ENCODE assay signal across 13 cellular contexts in genomic region chr10:21021843-21022594, GRCh38.
DNase-seq lines count a peak whose midpoint lies in the region; ATAC-seq and TF ChIP-seq lines count a peak whose summit lies in the region.
"Had no signal": no experiment of that assay in that cellular context is flagged by ENCODE, and none has a peak within 500 bp of the region (broad histone marks: within the 10 kb centered on the region; RNA-seq: fewer than 3 reads in every experiment).

No MANE protein-coding gene starts in this region.

- WGBS in hepatocyte (ENCODE audit: low lambda C conversion rate, missing lambda C conversion rate) = 68% methylated on average over 15 of the region's 15 CpGs

- peak; percentile 45 for TF ChIP-seq CTCF in C4-2B (conservative IDR thresholded peaks at IDR 0.05)
- peak in 2 of 3 experiments; percentile 40 to 51; a peak in 4 of 6 replicates for TF ChIP-seq CTCF in HCT116 (IDR thresholded peaks at IDR 0.05 in 2 of 3, conservative IDR thresholded peaks at IDR 0.05 in 1 of 3; ENCODE audit: borderline replicate concordance in 1 of 3, insufficient read depth in 1 of 3, low read depth in 2 of 3, low read length in 2 of 3)
- TF ChIP-seq CTCF in WERI-Rb-1 (IDR thresholded peaks at IDR 0.05; ENCODE audit: low read depth, low read length) = peak; percentile 50
- TF ChIP-seq CTCF in hepatocyte (IDR thresholded peaks at IDR 0.05; ENCODE audit: poor library complexity) = peak; percentile 11

- H3K27ac Mint-ChIP-seq in CD4-positive, alpha-beta memory T cell = no peak overlapping the region
- H3K27ac Mint-ChIP-seq: activated CD4-positive, alpha-beta T cell treated with anti-CD3 and anti-CD28 coated beads, Interleukin-2, amount 10 ng/mL, durations not matched to agents 7 days and 5 days had no signal

- POLR2A ChIA-PET in HCT116 (lab: Charles Lee) = no interaction called here
- POLR2A ChIA-PET in CD4-positive, alpha-beta memory T cell (lab: Charles Lee; ENCODE audit: partially characterized antibody) = no interaction called here

- H3K9me2 ChIP-seq in HCT116 (ENCODE audit: insufficient read depth) = no peaks in the 10 kb centered on the region
- no peaks in the 10 kb centered on the region for H3K9me2 ChIP-seq in hepatocyte (replicated peaks; ENCODE audit: insufficient read depth)

- no peaks in the 10 kb centered on the region for H3K36me3 ChIP-seq in HCT116 (ENCODE audit: control insufficient read depth in 1 of 2, insufficient read depth in 2 of 2, low read length in 2 of 2)
- no peaks in the 10 kb centered on the region for H3K36me3 ChIP-seq in WERI-Rb-1
- H3K36me3 ChIP-seq in hepatocyte (replicated peaks; ENCODE audit: insufficient read depth, low read depth) = no peaks in the 10 kb centered on the region
- no peaks in the 10 kb centered on the region for H3K36me3 ChIP-seq in CD4-positive, alpha-beta memory T cell (ENCODE audit: insufficient read depth, low read length)
- H3K36me3 ChIP-seq: BLaER1 treated with 17β-estradiol and CSF1 and Interleukin-3, amounts not matched to agents 10 nM and 100 nM; stomach had no signal

- CTCF ChIA-PET in HCT116 (lab: Charles Lee) = interaction anchor here (0.9 kb wide), 2 partner anchors 8 to 13 kb away, joined by 3 read pairs; no protein-coding TSS in a partner anchor
- CTCF ChIA-PET in CD4-positive, alpha-beta memory T cell (lab: Charles Lee; ENCODE audit: partially characterized antibody) = no interaction called here

- H3K4me2 ChIP-seq in HCT116 (ENCODE audit: low read length) (no peak overlapping the region), hepatocyte (no peak overlapping the region)

- no TSS peak for BruUV-seq in HCT116 (replicated peaks; lab: Mats Ljungman, UMichigan)

- H3K4me1 Mint-ChIP-seq in CD4-positive, alpha-beta memory T cell = no peaks in the 10 kb centered on the region
- H3K4me1 Mint-ChIP-seq: activated CD4-positive, alpha-beta T cell treated with anti-CD3 and anti-CD28 coated beads, Interleukin-2, amount 10 ng/mL, durations not matched to agents 7 days and 5 days had no signal

- ATAC-seq in HCT116 = peak; percentile 68

- no peak overlapping the region for H3K9ac ChIP-seq in HCT116 (ENCODE audit: low read length)
- H3K9ac ChIP-seq: BLaER1 treated with 17β-estradiol and CSF1 and Interleukin-3, amounts not matched to agents 10 nM and 100 nM had no signal

- H3K27me3 ChIP-seq in HCT116 (ENCODE audit: insufficient read depth, low read length) (no peaks in the 10 kb centered on the region), WERI-Rb-1 (ENCODE audit: insufficient read depth, low read depth, severe bottlenecking) (no peaks in the 10 kb centered on the region), hepatocyte (no peaks in the 10 kb centered on the region)
- no peaks in the 10 kb centered on the region for H3K27me3 ChIP-seq in CD4-positive, alpha-beta memory T cell (ENCODE audit: insufficient read depth, low read length)
- H3K27me3 ChIP-seq: BLaER1 treated with 17β-estradiol and CSF1 and Interleukin-3, amounts not matched to agents 10 nM and 100 nM; stomach had no signal

- H3K9me3 ChIP-seq in HCT116 (ENCODE audit: control insufficient read depth in 1 of 2, insufficient read depth in 1 of 2, low read depth in 1 of 2, low read length in 2 of 2) (no peaks in the 10 kb centered on the region), WERI-Rb-1 (ENCODE audit: severe bottlenecking) (no peaks in the 10 kb centered on the region), hepatocyte (ENCODE audit: low read depth) (no peaks in the 10 kb centered on the region)
- no peaks in the 10 kb centered on the region for H3K9me3 ChIP-seq in CD4-positive, alpha-beta memory T cell (ENCODE audit: control insufficient read depth in 1 of 2, low read length in 2 of 2)
- H3K9me3 ChIP-seq: BLaER1 treated with 17β-estradiol and CSF1 and Interleukin-3, amounts not matched to agents 10 nM and 100 nM; stomach had no signal

- TF ChIP-seq RAD21 in HCT116 (IDR thresholded peaks at IDR 0.05; ENCODE audit: low read depth) = no peak

- H3K9me3 Mint-ChIP-seq in CD4-positive, alpha-beta memory T cell = peaks cover 0 to 6% (median 3%) of the 10 kb centered on the region in 8 donors
- H3K9me3 Mint-ChIP-seq: activated CD4-positive, alpha-beta T cell treated with anti-CD3 and anti-CD28 coated beads, Interleukin-2, amount 10 ng/mL, durations not matched to agents 7 days and 5 days had no signal

- H3K4me3 ChIP-seq in HCT116 (replicated peaks in 1 of 2; ENCODE audit: low read depth in 1 of 2, low read length in 2 of 2) (no peak overlapping the region), WERI-Rb-1 (ENCODE audit: low read depth, low read length) (no peak overlapping the region), hepatocyte (no peak overlapping the region)
- H3K4me3 ChIP-seq in CD4-positive, alpha-beta memory T cell (ENCODE audit: low read length in 2 of 2) = no peak overlapping the region
- H3K4me3 ChIP-seq: BLaER1 treated with 17β-estradiol and CSF1 and Interleukin-3, amounts not matched to agents 10 nM and 100 nM; stomach had no signal

- intact Hi-C loops in HCT116 (cut with micrococcal nuclease) = no loop called here
- intact Hi-C loops in CD4-positive, alpha-beta memory T cell (cut with micrococcal nuclease) = no loop called here

- RAD21 ChIA-PET in HCT116 (lab: Charles Lee; ENCODE audit: low non-redundant PET in 1 of 2, low total read pairs in 2 of 2, uncharacterized antibody in 2 of 2, unreplicated experiment in 2 of 2) = no interaction called here

- DNase-seq in HCT116 (ENCODE audit: low read depth, low spot score) (no peak), WERI-Rb-1 (no peak), hepatocyte (ENCODE audit: low spot score) (peak; percentile 16), DMS 273 treated with DMSO at 0.1 percent for 48 hours (lab: John Stamatoyannopoulos, UW) (no peak), SW 1271 (lab: John Stamatoyannopoulos, UW) (no peak), NOMO-1 (lab: John Stamatoyannopoulos, UW; ENCODE audit: unreplicated experiment in 2 of 2) (no peak)
- no peak for DNase-seq in CD4-positive, alpha-beta memory T cell
- DNase-seq: activated CD4-positive, alpha-beta T cell treated with anti-CD3 and anti-CD28 coated beads, Interleukin-2, amount 10 ng/mL, durations not matched to agents 7 days and 5 days; NCI-H1417 treated with DMSO at 0.1 percent for 48 hours; stomach; T-helper 1 cell had no signal

- H4K20me1 ChIP-seq in HCT116 (ENCODE audit: insufficient read depth) (no peaks in the 10 kb centered on the region), hepatocyte (ENCODE audit: insufficient read depth, poor library complexity, severe bottlenecking) (no peaks in the 10 kb centered on the region)
- H4K20me1 ChIP-seq: BLaER1 treated with 17β-estradiol and CSF1 and Interleukin-3, amounts not matched to agents 10 nM and 100 nM had no signal

- no peaks in the 10 kb centered on the region for H3K79me2 ChIP-seq in HCT116 (ENCODE audit: insufficient read depth, low read length)
- H3K79me2 ChIP-seq in hepatocyte = no peaks in the 10 kb centered on the region

- peaks cover 0 to 1% of the 10 kb centered on the region in 2 donors for H3K27me3 Mint-ChIP-seq in CD4-positive, alpha-beta memory T cell
- H3K27me3 Mint-ChIP-seq: activated CD4-positive, alpha-beta T cell treated with anti-CD3 and anti-CD28 coated beads, Interleukin-2, amount 10 ng/mL, durations not matched to agents 7 days and 5 days had no signal

- no peaks in the 10 kb centered on the region for H3K4me1 ChIP-seq in HCT116 (ENCODE audit: control insufficient read depth in 1 of 2, insufficient read depth in 2 of 2, low read length in 2 of 2)
- no peaks in the 10 kb centered on the region for H3K4me1 ChIP-seq in hepatocyte (ENCODE audit: insufficient read depth)
- no peaks in the 10 kb centered on the region for H3K4me1 ChIP-seq in CD4-positive, alpha-beta memory T cell (ENCODE audit: insufficient read depth, low read length)
- H3K4me1 ChIP-seq: stomach had no signal

- H2AFZ ChIP-seq in HCT116 (ENCODE audit: low read depth, low read length, poor library complexity, severe bottlenecking) (no peak overlapping the region), hepatocyte (no peak overlapping the region)

- H3K27ac ChIP-seq in C4-2B (no peak overlapping the region), HCT116 (ENCODE audit: low read depth, low read length) (no peak overlapping the region), WERI-Rb-1 (no peak overlapping the region), hepatocyte (no peak overlapping the region)
- H3K27ac ChIP-seq in CD4-positive, alpha-beta memory T cell (ENCODE audit: low read depth, low read length) = no peak overlapping the region
- H3K27ac ChIP-seq: stomach had no signal

- H3K4me3 Mint-ChIP-seq in CD4-positive, alpha-beta memory T cell = no peak overlapping the region
- H3K4me3 Mint-ChIP-seq: activated CD4-positive, alpha-beta T cell treated with anti-CD3 and anti-CD28 coated beads, Interleukin-2, amount 10 ng/mL, durations not matched to agents 7 days and 5 days had no signal

- H3K36me3 Mint-ChIP-seq in CD4-positive, alpha-beta memory T cell = no peaks in the 10 kb centered on the region

- no peak for TF ChIP-seq POLR2A in HCT116 (IDR thresholded peaks at IDR 0.05; ENCODE audit: borderline replicate concordance, extremely low read depth, insufficient read depth, insufficient read length)

TF ChIP-seq in HCT116, 20 proteins besides CTCF, POLR2A, EP300 and RAD21:
- TF ChIP-seq EGR1 (IDR thresholded peaks at IDR 0.05; ENCODE audit: low read depth) (no peak), CBX3 (IDR thresholded peaks at IDR 0.05; ENCODE audit: low read depth) (no peak), SIN3A (IDR thresholded peaks at IDR 0.05; ENCODE audit: low read depth) (no peak), JUND (IDR thresholded peaks at IDR 0.05) (no peak), TCF7L2 (IDR thresholded peaks at IDR 0.05; ENCODE audit: borderline replicate concordance, extremely low read depth, insufficient read depth, insufficient read length) (no peak), FOSL1 (IDR thresholded peaks at IDR 0.05; ENCODE audit: low read depth) (no peak)
